1 cellular context compared by ENCODE assay signal in genomic region chr15:36502509-36502908, GRCh38.
TF ChIP-seq lines count a peak whose summit lies in the region.

No MANE protein-coding gene starts in this region.

TF ChIP-seq in HCT116, 20 proteins besides CTCF, POLR2A, EP300 and RAD21 (continued from another document):
- TF ChIP-seq REST (IDR thresholded peaks at IDR 0.05; ENCODE audit: low read depth) (no peak), JUND (IDR thresholded peaks at IDR 0.05) (no peak)
